In genomic region chr20:32232487-32232886, GRCh38 we compare ENCODE assay signal across 12 cellular contexts. TPM values are rescaled to one million over a fixed set of nuclear protein-coding genes. Genes with fewer than 3 reads are reported as not detected.
A peak's percentile ranks its signal among the peaks of the same experiment; 100 is the strongest.
DNase-seq lines count a peak whose midpoint lies in the region; ATAC-seq and TF ChIP-seq lines count a peak whose summit lies in the region.
"Had no signal": no experiment of that assay in that cellular context is flagged by ENCODE, and none has a peak within 500 bp of the region (broad histone marks: within the 10 kb centered on the region; RNA-seq: fewer than 3 reads in every experiment).

No MANE protein-coding gene starts in this region.

- POLR2A ChIA-PET in activated naive CD8-positive, alpha-beta T cell treated with anti-CD3 and anti-CD28 coated beads, Interleukin-2, amount 10 ng/mL, durations not matched to agents 7 days and 5 days (lab: Charles Lee): interaction anchor here (0.7 kb wide), 1 partner anchor 32 kb away, joined by 3 read pairs; no protein-coding TSS in a partner anchor

- H3K4me1 Mint-ChIP-seq in activated CD8-positive, alpha-beta memory T cell treated with anti-CD3 and anti-CD28 coated beads, Interleukin-2, amount 10 ng/mL, durations not matched to agents 7 days and 5 days: peaks cover 22% of the 10 kb centered on the region
- H3K4me1 Mint-ChIP-seq in IgD-negative memory B cell: peaks cover 7 to 12% (median 9%) of the 10 kb centered on the region in 3 donors
- peaks cover 19% of the 10 kb centered on the region for H3K4me1 Mint-ChIP-seq in activated naive CD8-positive, alpha-beta T cell treated with anti-CD3 and anti-CD28 coated beads, Interleukin-2, amount 10 ng/mL, durations not matched to agents 7 days and 5 days

- no peaks in the 10 kb centered on the region for H3F3A ChIP-seq in smooth muscle cell (ENCODE audit: low read depth)

- H3K9ac ChIP-seq in smooth muscle cell (ENCODE audit: low read depth): no peak overlapping the region

- H3K27me3 Mint-ChIP-seq in activated CD8-positive, alpha-beta memory T cell treated with anti-CD3 and anti-CD28 coated beads, Interleukin-2, amount 10 ng/mL, durations not matched to agents 7 days and 5 days: no peaks in the 10 kb centered on the region
- no peaks in the 10 kb centered on the region for H3K27me3 Mint-ChIP-seq in IgD-negative memory B cell
- no peaks in the 10 kb centered on the region for H3K27me3 Mint-ChIP-seq in activated naive CD8-positive, alpha-beta T cell treated with anti-CD3 and anti-CD28 coated beads, Interleukin-2, amount 10 ng/mL, durations not matched to agents 7 days and 5 days

- H4K20me1 ChIP-seq in smooth muscle cell (ENCODE audit: low read depth): no peaks in the 10 kb centered on the region

- H3K27me3 ChIP-seq in smooth muscle cell (ENCODE audit: low read depth) (no peaks in the 10 kb centered on the region), sigmoid colon (no peaks in the 10 kb centered on the region)

- no peak overlapping the region for H3K4me2 ChIP-seq in smooth muscle cell

- TF ChIP-seq CTCF in smooth muscle cell (IDR thresholded peaks at IDR 0.05; ENCODE audit: borderline replicate concordance, insufficient read depth, poor library complexity, severe bottlenecking): no peak
- no peak for TF ChIP-seq CTCF in sigmoid colon (IDR thresholded peaks at IDR 0.05)
- TF ChIP-seq CTCF in omental fat pad (IDR thresholded peaks at IDR 0.05): no peak

- no peak overlapping the region for H3K4me3 Mint-ChIP-seq in activated CD8-positive, alpha-beta memory T cell treated with anti-CD3 and anti-CD28 coated beads, Interleukin-2, amount 10 ng/mL, durations not matched to agents 7 days and 5 days
- no peak overlapping the region for H3K4me3 Mint-ChIP-seq in IgD-negative memory B cell
- H3K4me3 Mint-ChIP-seq in activated naive CD8-positive, alpha-beta T cell treated with anti-CD3 and anti-CD28 coated beads, Interleukin-2, amount 10 ng/mL, durations not matched to agents 7 days and 5 days: peak overlapping the region; percentile 10

- intact Hi-C loops in sigmoid colon (cut with DNase I): no loop called here

- no peaks in the 10 kb centered on the region for H3K4me1 ChIP-seq in smooth muscle cell (ENCODE audit: low read depth)
- H3K4me1 ChIP-seq in sigmoid colon: no peaks in the 10 kb centered on the region

- H3K9me3 ChIP-seq in smooth muscle cell (replicated peaks; ENCODE audit: low read depth) (no peaks in the 10 kb centered on the region), sigmoid colon (no peaks in the 10 kb centered on the region)

- H2AFZ ChIP-seq in smooth muscle cell (ENCODE audit: low read depth): no peak overlapping the region

- H3K36me3 Mint-ChIP-seq in activated CD8-positive, alpha-beta memory T cell treated with anti-CD3 and anti-CD28 coated beads, Interleukin-2, amount 10 ng/mL, durations not matched to agents 7 days and 5 days: peaks cover 44% of the 10 kb centered on the region
- peaks cover 8% of the 10 kb centered on the region for H3K36me3 Mint-ChIP-seq in IgD-negative memory B cell
- peaks cover 54% of the 10 kb centered on the region for H3K36me3 Mint-ChIP-seq in activated naive CD8-positive, alpha-beta T cell treated with anti-CD3 and anti-CD28 coated beads, Interleukin-2, amount 10 ng/mL, durations not matched to agents 7 days and 5 days

- no peaks in the 10 kb centered on the region for H3K79me2 ChIP-seq in smooth muscle cell (ENCODE audit: low read depth)

- TF ChIP-seq POLR2A in sigmoid colon (IDR thresholded peaks at IDR 0.05): no peak

- H3K36me3 ChIP-seq in smooth muscle cell (ENCODE audit: low read depth): peaks cover 5% of the 10 kb centered on the region
- peaks cover 4 to 85% (median 49%) of the 10 kb centered on the region in 4 donors for H3K36me3 ChIP-seq in sigmoid colon

- H3K27ac Mint-ChIP-seq in activated CD8-positive, alpha-beta memory T cell treated with anti-CD3 and anti-CD28 coated beads, Interleukin-2, amount 10 ng/mL, durations not matched to agents 7 days and 5 days: peak overlapping the region; percentile 90
- H3K27ac Mint-ChIP-seq in IgD-negative memory B cell: peak overlapping the region in 2 of 3 donors; percentile 54 to 58
- peak overlapping the region; percentile 63 for H3K27ac Mint-ChIP-seq in activated naive CD8-positive, alpha-beta T cell treated with anti-CD3 and anti-CD28 coated beads, Interleukin-2, amount 10 ng/mL, durations not matched to agents 7 days and 5 days

- DNase-seq in activated CD8-positive, alpha-beta memory T cell treated with anti-CD3 and anti-CD28 coated beads, Interleukin-2, amount 10 ng/mL, durations not matched to agents 7 days and 5 days: no peak
- DNase-seq in activated CD8-positive, alpha-beta memory T cell treated with anti-CD3 and anti-CD28 coated beads, Interleukin-2, amount 50 U/mL, for 4 hours: no peak
- no peak for DNase-seq in activated naive CD8-positive, alpha-beta T cell treated with anti-CD3 and anti-CD28 coated beads, Interleukin-2, amount 10 ng/mL, durations not matched to agents 7 days and 5 days
- DNase-seq in smooth muscle cell (lab: John Stamatoyannopoulos, UW; ENCODE audit: unreplicated experiment): no peak
- DNase-seq in sigmoid colon: no peak
- no peak for DNase-seq in omental fat pad (ENCODE audit: low spot score)
- DNase-seq: kidney glomerular epithelial cell, NCI-H2081 treated with DMSO at 0.1 percent for 48 hours, NCI-H69, retina had no signal

- no peak for TF ChIP-seq EP300 in sigmoid colon (IDR thresholded peaks at IDR 0.05)

- H3K27ac ChIP-seq in smooth muscle cell (ENCODE audit: low read depth) (peak overlapping the region; percentile 63), sigmoid colon (no peak overlapping the region)

- no peaks in the 10 kb centered on the region for H3K9me3 Mint-ChIP-seq in activated CD8-positive, alpha-beta memory T cell treated with anti-CD3 and anti-CD28 coated beads, Interleukin-2, amount 10 ng/mL, durations not matched to agents 7 days and 5 days (ENCODE audit: low read depth)
- no peaks in the 10 kb centered on the region for H3K9me3 Mint-ChIP-seq in IgD-negative memory B cell
- H3K9me3 Mint-ChIP-seq in activated naive CD8-positive, alpha-beta T cell treated with anti-CD3 and anti-CD28 coated beads, Interleukin-2, amount 10 ng/mL, durations not matched to agents 7 days and 5 days: no peaks in the 10 kb centered on the region

- H3K4me3 ChIP-seq in smooth muscle cell (no peak overlapping the region), sigmoid colon (no peak overlapping the region)

- ATAC-seq in activated CD8-positive, alpha-beta memory T cell treated with anti-CD3 and anti-CD28 coated beads, Interleukin-2, amount 10 ng/mL, durations not matched to agents 7 days and 5 days: no peak
- no peak for ATAC-seq in activated naive CD8-positive, alpha-beta T cell treated with anti-CD3 and anti-CD28 coated beads, Interleukin-2, amount 10 ng/mL, durations not matched to agents 7 days and 5 days (ENCODE audit: low read depth)
- no peak for ATAC-seq in HG03521 (IDR thresholded peaks at IDR 0.05; ENCODE audit: unreplicated experiment)
- ATAC-seq in omental fat pad (ENCODE audit: low FRiP score): no peak

- CTCF ChIA-PET in activated CD8-positive, alpha-beta memory T cell treated with anti-CD3 and anti-CD28 coated beads, Interleukin-2, amount 10 ng/mL, durations not matched to agents 7 days and 5 days (lab: Charles Lee): interaction anchor here (0.9 to 1.7 kb wide), 6 partner anchors 9 to 53 kb away, joined by 3 to 5 read pairs (median 3); no protein-coding TSS in a partner anchor

RNA-seq across cellular contexts. Expression of gene POFUT1, which starts 24.8 kb away (rescaled TPM):
- 10 to 100 TPM; 31.1 to 34.0 TPM for total RNA-seq in activated CD8-positive, alpha-beta memory T cell treated with anti-CD3 and anti-CD28 coated beads, Interleukin-2, amount 10 ng/mL, durations not matched to agents 7 days and 5 days
- 15.1 TPM for polyA plus RNA-seq in IgD-negative memory B cell
- total RNA-seq in activated naive CD8-positive, alpha-beta T cell treated with anti-CD3 and anti-CD28 coated beads, Interleukin-2, amount 10 ng/mL, durations not matched to agents 7 days and 5 days: 10 to 100 TPM; 23.9 to 24.2 TPM
- 45.0 and 51.2 TPM in 2 replicates for total RNA-seq in smooth muscle cell
- 35.6 and 44.3 TPM in 2 replicates for polyA plus RNA-seq in smooth muscle cell
- total RNA-seq in sigmoid colon: 10 to 100 TPM; 23.5 to 31.6 (median 27.8) TPM
- polyA plus RNA-seq in sigmoid colon: 10 to 100 TPM in 2 of 3 donors, 1 to 10 TPM in 1; 7.2 to 25.3 (median 10.6) TPM
- 10 to 100 TPM; 23.1 to 38.0 (median 27.8) TPM for total RNA-seq in omental fat pad

RNA-seq across cellular contexts. Expression of gene PLAGL2, which starts 24.9 kb away (rescaled TPM):
- 10 to 100 TPM; 26.3 to 41.4 TPM for total RNA-seq in activated CD8-positive, alpha-beta memory T cell treated with anti-CD3 and anti-CD28 coated beads, Interleukin-2, amount 10 ng/mL, durations not matched to agents 7 days and 5 days
- polyA plus RNA-seq in IgD-negative memory B cell: 4.8 TPM
- total RNA-seq in activated naive CD8-positive, alpha-beta T cell treated with anti-CD3 and anti-CD28 coated beads, Interleukin-2, amount 10 ng/mL, durations not matched to agents 7 days and 5 days: 10 to 100 TPM; 20.4 to 20.8 TPM
- total RNA-seq in smooth muscle cell: 13.7 and 18.7 TPM in 2 replicates
- polyA plus RNA-seq in smooth muscle cell: 10.4 and 14.6 TPM in 2 replicates
- total RNA-seq in sigmoid colon: 1 to 10 TPM; 3.3 to 5.6 (median 4.6) TPM
- polyA plus RNA-seq in sigmoid colon: 10 to 100 TPM in 1 of 3 donors, 1 to 10 TPM in 2; 3.0 to 12.5 (median 8.1) TPM
- 10 to 100 TPM in 2 of 4 donors, 1 to 10 TPM in 2; 4.1 to 12.5 (median 8.1) TPM for total RNA-seq in omental fat pad

RNA-seq across cellular contexts. Expression of gene KIF3B, which starts 45.0 kb away (rescaled TPM):
- 10 to 100 TPM; 19.9 to 26.0 TPM for total RNA-seq in activated CD8-positive, alpha-beta memory T cell treated with anti-CD3 and anti-CD28 coated beads, Interleukin-2, amount 10 ng/mL, durations not matched to agents 7 days and 5 days
- polyA plus RNA-seq in IgD-negative memory B cell (6.9 TPM), smooth muscle cell (8.2 and 10.2 TPM in 2 replicates), sigmoid colon (10 to 100 TPM; 25.8 to 45.8 (median 29.4) TPM)
- total RNA-seq in activated naive CD8-positive, alpha-beta T cell treated with anti-CD3 and anti-CD28 coated beads, Interleukin-2, amount 10 ng/mL, durations not matched to agents 7 days and 5 days: 10 to 100 TPM; 14.3 to 14.4 TPM
- total RNA-seq in smooth muscle cell (16.7 and 20.0 TPM in 2 replicates), sigmoid colon (10 to 100 TPM; 16.1 to 25.8 (median 18.6) TPM), omental fat pad (10 to 100 TPM; 19.9 to 25.4 (median 22.7) TPM)
